ENCODE assay signal across 8 cellular contexts in the genomic region with DNA sequence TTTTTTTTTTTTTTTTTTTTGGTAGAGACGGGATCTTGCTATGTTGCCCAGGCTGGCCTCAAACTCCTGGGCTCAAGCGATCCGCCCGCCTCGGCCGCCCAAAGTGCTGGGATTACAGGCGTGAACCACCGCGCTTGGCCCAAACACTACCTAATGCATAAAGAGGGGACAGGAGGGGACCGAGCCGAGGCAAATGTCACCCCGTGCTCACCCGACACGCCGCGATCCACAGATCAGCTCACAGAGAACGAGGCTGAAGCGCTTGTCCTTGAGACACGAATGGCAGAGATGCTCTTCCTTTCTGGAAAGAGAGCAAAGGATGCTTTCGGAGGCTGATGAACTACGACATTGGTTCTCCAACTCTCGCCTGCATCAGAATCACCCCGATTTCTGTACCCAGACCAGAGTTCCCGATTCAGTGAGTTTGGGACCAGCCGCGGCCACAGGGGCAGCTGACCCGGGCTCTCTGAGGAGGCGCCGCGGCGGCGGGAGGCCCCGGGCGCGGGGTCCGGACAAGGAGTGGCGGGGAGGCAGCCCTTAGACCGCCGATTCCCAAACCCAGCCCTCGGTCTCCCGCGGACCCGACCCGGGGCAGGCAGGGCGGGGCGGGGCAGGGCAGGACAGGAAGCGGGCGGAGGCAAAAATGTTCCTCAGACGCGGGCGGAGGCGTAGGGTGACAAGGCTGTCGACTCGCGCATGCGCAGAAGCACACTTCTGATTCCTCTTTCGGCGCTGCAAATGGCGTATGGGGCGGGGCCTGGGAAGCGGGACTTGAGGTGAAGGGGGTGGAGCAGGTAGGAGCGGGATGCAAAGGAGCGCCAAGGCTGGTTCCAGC. TPM values are rescaled to one million over a fixed set of nuclear protein-coding genes. Genes with fewer than 3 reads are reported as not detected.
DNase-seq lines count a peak whose midpoint lies in the region; ATAC-seq and TF ChIP-seq lines count a peak whose summit lies in the region.

A gene (minus strand): TSS at position 700 of the 835 bp plus-strand sequence. CDS start 4,719 bp downstream, outside the sequence.

- H3K27ac ChIP-seq in adipose tissue (ENCODE audit: low read depth, low read length) (peak within 1 kb of the TSS; percentile 21), heart right ventricle (peak within 1 kb of the TSS; percentile 92 to 98 (median 96))

- peaks cover 8% of the 10 kb centered on the region for H3K4me1 Mint-ChIP-seq in type B pancreatic cell (ENCODE audit: unreplicated experiment)

- H3K27me3 ChIP-seq in heart right ventricle = no peaks in the 10 kb centered on the region

- peaks cover 0 to 26% (median 12%) of the 10 kb centered on the region in 9 donors for H3K4me1 ChIP-seq in heart right ventricle

- peak within 1 kb of the TSS; percentile 100 for H3K27ac Mint-ChIP-seq in type B pancreatic cell

- no peaks in the 10 kb centered on the region for H3K9me3 Mint-ChIP-seq in type B pancreatic cell

- TF ChIP-seq CTCF in GM12865 (IDR thresholded peaks at IDR 0.05; ENCODE audit: insufficient read depth, low read depth, low read length, missing control alignments) (no peak), heart right ventricle (IDR thresholded peaks at IDR 0.05) (no peak), type B pancreatic cell (conservative IDR thresholded peaks at IDR 0.05) (no peak)

- H3K9me3 ChIP-seq in heart right ventricle = peaks cover 0 to 36% (median 0%) of the 10 kb centered on the region in 11 donors

- no peaks in the 10 kb centered on the region for H3K27me3 Mint-ChIP-seq in type B pancreatic cell

- ATAC-seq in HG02759 (IDR thresholded peaks at IDR 0.05; ENCODE audit: unreplicated experiment) (peak; percentile 96), heart right ventricle (peak; percentile 98 to 99 (median 99))

- intact Hi-C loops in heart right ventricle (cut with DNase I) (loop anchor here in 3 of 10 donors (2.0 to 10.0 kb wide), 4 partner anchors 13 to 273 kb away; a partner anchor contains a TSS), posterior cingulate gyrus (cut with DNase I) (loop anchor here (1.0 kb wide), 1 partner anchor 15 kb away; a partner anchor contains a TSS)

- H3K36me3 ChIP-seq in heart right ventricle = peaks cover 0 to 15% (median 8%) of the 10 kb centered on the region in 9 donors

- DNase-seq in GM12865 (ENCODE audit: low read depth) (peak; percentile 99), NCI-H128 (lab: John Stamatoyannopoulos, UW; ENCODE audit: unreplicated experiment) (peak; percentile 94), SW 1271 (lab: John Stamatoyannopoulos, UW) (peak; percentile 93 to 98), heart right ventricle (peak; percentile 98 to 99), posterior cingulate gyrus (peak; percentile 95 to 99 (median 98)), type B pancreatic cell (ENCODE audit: extremely low spot score, unreplicated experiment) (peak; percentile 97)

- H3K36me3 Mint-ChIP-seq in type B pancreatic cell = peaks cover 9% of the 10 kb centered on the region

- peak within 1 kb of the TSS; percentile 100 for H3K4me3 Mint-ChIP-seq in type B pancreatic cell

- WGBS in adipose tissue, 3 donors = 1% methylated on average over 61 to 63 of the region's 63 CpGs
- WGBS in heart right ventricle, 2 donors = 0 to 1% methylated on average over 61 to 63 of the region's 63 CpGs

- peak within 1 kb of the TSS; percentile 97 for H3K4me3 ChIP-seq in GM12865 (ENCODE audit: low read depth, low read length)
- H3K4me3 ChIP-seq in heart right ventricle = peak within 1 kb of the TSS; percentile 59 to 96 (median 82)

RNA-seq across cellular contexts. Expression of the gene that starts here (rescaled TPM):
- polyA plus RNA-seq in adipose tissue (1 to 10 TPM in 2 of 3 donors, under 1 TPM in 1; 0.34 to 1.8 (median 1.4) TPM), heart right ventricle (under 1 TPM; 0.80 to 0.99 TPM)
- total RNA-seq in heart right ventricle (1 to 10 TPM; 2.7 to 6.5 (median 4.2) TPM), type B pancreatic cell (ENCODE audit: low replicate concordance) (6.0 and 7.3 TPM in 2 replicates)

Comparison
In these comparisons a context has a peak if more than half of its experiments do, and no peak if none do; other contexts are left out.
1. Peak in every context shown above with its lines: DNase-seq, ATAC-seq, H3K4me3 ChIP-seq and H3K27ac ChIP-seq.